16 cellular contexts compared by ENCODE assay signal in genomic region chr12:94754653-94755052, GRCh38.
DNase-seq lines count a peak whose midpoint lies in the region; ATAC-seq and TF ChIP-seq lines count a peak whose summit lies in the region.
"Had no signal": no experiment of that assay in that cellular context is flagged by ENCODE, and none has a peak within 500 bp of the region (broad histone marks: within the 10 kb centered on the region; RNA-seq: fewer than 3 reads in every experiment).

No MANE protein-coding gene starts in this region.

- H3K9me3 ChIP-seq in left ventricle myocardium inferior (replicated peaks), result no peaks in the 10 kb centered on the region
- no peaks in the 10 kb centered on the region for H3K9me3 ChIP-seq in naive thymus-derived CD4-positive, alpha-beta T cell (ENCODE audit: control insufficient read depth in 2 of 3, low read length in 3 of 3)
- H3K9me3 ChIP-seq: ovary, spleen had no signal

- no peak for DNase-seq in left ventricle myocardium inferior
- no peak for DNase-seq in cardiac septum (ENCODE audit: low spot score)
- peak; percentile 23 for DNase-seq in SK-MEL-5 (ENCODE audit: low read depth, low spot score)
- peak; percentile 22 for DNase-seq in fibroblast of the aortic adventitia (ENCODE audit: low read depth)
- DNase-seq in type B pancreatic cell (ENCODE audit: extremely low spot score, unreplicated experiment), result no peak
- DNase-seq in naive thymus-derived CD4-positive, alpha-beta T cell, result no peak
- DNase-seq in activated T-cell treated with anti-CD3 and anti-CD28 coated beads, Interleukin-2, amount 50 U/mL, for 72 hours, result no peak
- DNase-seq in stimulated activated CD4-positive, alpha-beta T cell treated with anti-CD3 and anti-CD28 coated beads, Interleukin-15, amount 100 ng/mL, for 24 hours, result no peak
- DNase-seq: activated CD4-positive, alpha-beta T cell treated with anti-CD3 and anti-CD28 coated beads for 48 hours; activated naive CD8-positive, alpha-beta T cell treated with anti-CD3 and anti-CD28 coated beads, Interleukin-2, amount 10 ng/mL, durations not matched to agents 7 days and 5 days; activated T-cell treated with anti-CD3 and anti-CD28 coated beads, Interleukin-2, amount 50 U/mL, for 1 hour; NCI-H2029; NCI-H526; ovary; spleen had no signal

- H3K4me3 Mint-ChIP-seq in type B pancreatic cell, result no peak overlapping the region
- H3K4me3 Mint-ChIP-seq in naive thymus-derived CD4-positive, alpha-beta T cell, result no peak overlapping the region
- no peak overlapping the region for H3K4me3 Mint-ChIP-seq in activated T-cell treated with anti-CD3 and anti-CD28 coated beads, Interleukin-2, amount 50 U/mL, for 72 hours
- H3K4me3 Mint-ChIP-seq: activated naive CD8-positive, alpha-beta T cell treated with anti-CD3 and anti-CD28 coated beads, Interleukin-2, amount 10 ng/mL, durations not matched to agents 7 days and 5 days had no signal

- H3K36me3 ChIP-seq in left ventricle myocardium inferior, result no peaks in the 10 kb centered on the region
- H3K36me3 ChIP-seq in naive thymus-derived CD4-positive, alpha-beta T cell (ENCODE audit: control insufficient read depth in 2 of 3, insufficient read depth in 3 of 3, low read length in 3 of 3), result no peaks in the 10 kb centered on the region
- H3K36me3 ChIP-seq: ovary, spleen had no signal

- intact Hi-C loops in left ventricle myocardium inferior (cut with micrococcal nuclease), result no loop called here
- intact Hi-C loops in cardiac septum (cut with DNase I), result no loop called here
- intact Hi-C loops in naive thymus-derived CD4-positive, alpha-beta T cell (cut with micrococcal nuclease), result no loop called here

- ATAC-seq in naive thymus-derived CD4-positive, alpha-beta T cell, result no peak
- ATAC-seq in activated T-cell treated with anti-CD3 and anti-CD28 coated beads, Interleukin-2, amount 50 U/mL, for 72 hours (replicated peaks in 1 of 2), result no peak

- H3K4me1 Mint-ChIP-seq in type B pancreatic cell (ENCODE audit: unreplicated experiment), result peaks cover 32% of the 10 kb centered on the region
- peaks cover 0 to 3% (median 0%) of the 10 kb centered on the region in 7 donors for H3K4me1 Mint-ChIP-seq in naive thymus-derived CD4-positive, alpha-beta T cell
- H3K4me1 Mint-ChIP-seq in activated T-cell treated with anti-CD3 and anti-CD28 coated beads, Interleukin-2, amount 50 U/mL, for 72 hours (ENCODE audit: low read depth), result no peaks in the 10 kb centered on the region
- H3K4me1 Mint-ChIP-seq: activated naive CD8-positive, alpha-beta T cell treated with anti-CD3 and anti-CD28 coated beads, Interleukin-2, amount 10 ng/mL, durations not matched to agents 7 days and 5 days had no signal

- H3K27me3 ChIP-seq in left ventricle myocardium inferior (ENCODE audit: low read depth), result peaks cover 31% of the 10 kb centered on the region
- no peaks in the 10 kb centered on the region for H3K27me3 ChIP-seq in naive thymus-derived CD4-positive, alpha-beta T cell (ENCODE audit: control insufficient read depth in 2 of 2, insufficient read depth in 2 of 2, low read length in 2 of 2)
- H3K27me3 ChIP-seq: ovary, spleen had no signal

- POLR2A ChIA-PET in naive thymus-derived CD4-positive, alpha-beta T cell (lab: Charles Lee), result no interaction called here

- H3K9me3 Mint-ChIP-seq in type B pancreatic cell, result no peaks in the 10 kb centered on the region
- H3K9me3 Mint-ChIP-seq in naive thymus-derived CD4-positive, alpha-beta T cell, result no peaks in the 10 kb centered on the region
- H3K9me3 Mint-ChIP-seq in activated T-cell treated with anti-CD3 and anti-CD28 coated beads, Interleukin-2, amount 50 U/mL, for 72 hours, result no peaks in the 10 kb centered on the region
- H3K9me3 Mint-ChIP-seq: activated naive CD8-positive, alpha-beta T cell treated with anti-CD3 and anti-CD28 coated beads, Interleukin-2, amount 10 ng/mL, durations not matched to agents 7 days and 5 days had no signal

- H3K27ac Mint-ChIP-seq in type B pancreatic cell, result no peak overlapping the region
- no peak overlapping the region for H3K27ac Mint-ChIP-seq in naive thymus-derived CD4-positive, alpha-beta T cell
- H3K27ac Mint-ChIP-seq in activated T-cell treated with anti-CD3 and anti-CD28 coated beads, Interleukin-2, amount 50 U/mL, for 72 hours, result no peak overlapping the region
- H3K27ac Mint-ChIP-seq: activated naive CD8-positive, alpha-beta T cell treated with anti-CD3 and anti-CD28 coated beads, Interleukin-2, amount 10 ng/mL, durations not matched to agents 7 days and 5 days had no signal

- peaks cover 17% of the 10 kb centered on the region for H3K27me3 Mint-ChIP-seq in type B pancreatic cell
- H3K27me3 Mint-ChIP-seq in naive thymus-derived CD4-positive, alpha-beta T cell, result peaks cover 6 to 18% (median 11%) of the 10 kb centered on the region in 5 donors
- peaks cover 8% of the 10 kb centered on the region for H3K27me3 Mint-ChIP-seq in activated T-cell treated with anti-CD3 and anti-CD28 coated beads, Interleukin-2, amount 50 U/mL, for 72 hours (ENCODE audit: low read depth)

- no peak overlapping the region for H3K27ac ChIP-seq in left ventricle myocardium inferior (replicated peaks)
- H3K27ac ChIP-seq in naive thymus-derived CD4-positive, alpha-beta T cell (ENCODE audit: low read depth, low read length), result no peak overlapping the region
- H3K27ac ChIP-seq: coronary artery, ovary, spleen had no signal

- no peaks in the 10 kb centered on the region for H3K4me1 ChIP-seq in left ventricle myocardium inferior
- H3K4me1 ChIP-seq in naive thymus-derived CD4-positive, alpha-beta T cell (ENCODE audit: control insufficient read depth in 2 of 2, insufficient read depth in 2 of 2, low read length in 2 of 2), result no peaks in the 10 kb centered on the region
- H3K4me1 ChIP-seq: spleen had no signal

- TF ChIP-seq CTCF in left ventricle myocardium inferior (IDR thresholded peaks at IDR 0.05; ENCODE audit: borderline replicate concordance) (peak; percentile 43), fibroblast of the aortic adventitia (IDR thresholded peaks at IDR 0.05; ENCODE audit: insufficient read depth, low read length) (peak; percentile 55), type B pancreatic cell (conservative IDR thresholded peaks at IDR 0.05) (peak; percentile 32)

- CTCF ChIA-PET in naive thymus-derived CD4-positive, alpha-beta T cell (lab: Charles Lee), result no interaction called here

- in situ Hi-C loops in SK-MEL-5 (cut with HindIII; ENCODE audit: low pct_unique_long_range_greater_than_20kb, low sequenced_read_pairs), result no loop called here

- H3K4me3 ChIP-seq in left ventricle myocardium inferior, result no peak overlapping the region
- no peak overlapping the region for H3K4me3 ChIP-seq in fibroblast of the aortic adventitia (ENCODE audit: low read depth, low read length)
- no peak overlapping the region for H3K4me3 ChIP-seq in naive thymus-derived CD4-positive, alpha-beta T cell (ENCODE audit: low read length)
- H3K4me3 ChIP-seq: coronary artery, ovary, spleen had no signal

- no peaks in the 10 kb centered on the region for H3K36me3 Mint-ChIP-seq in type B pancreatic cell
- H3K36me3 Mint-ChIP-seq in naive thymus-derived CD4-positive, alpha-beta T cell, result no peaks in the 10 kb centered on the region
- no peaks in the 10 kb centered on the region for H3K36me3 Mint-ChIP-seq in activated T-cell treated with anti-CD3 and anti-CD28 coated beads, Interleukin-2, amount 50 U/mL, for 72 hours (ENCODE audit: insufficient read depth in 2 of 2)
- H3K36me3 Mint-ChIP-seq: activated naive CD8-positive, alpha-beta T cell treated with anti-CD3 and anti-CD28 coated beads, Interleukin-2, amount 10 ng/mL, durations not matched to agents 7 days and 5 days had no signal

Comparison
In these comparisons a context has a peak if more than half of its experiments do, and no peak if none do; other contexts are left out.
1. DNase-seq: peak in SK-MEL-5 (single experiment) and fibroblast of the aortic adventitia (single experiment); none in left ventricle myocardium inferior (single experiment), cardiac septum (single experiment), type B pancreatic cell (single experiment), naive thymus-derived CD4-positive, alpha-beta T cell (0 of 9), activated T-cell treated with anti-CD3 and anti-CD28 coated beads, Interleukin-2, amount 50 U/mL, for 72 hours (0 of 2) and stimulated activated CD4-positive, alpha-beta T cell treated with anti-CD3 and anti-CD28 coated beads, Interleukin-15, amount 100 ng/mL, for 24 hours (single experiment).
2. Peak in every context shown above with its lines, with median percentiles within 50 percentile points of each other: CTCF ChIP-seq.